Comparison of ENCODE assay signal across 10 cellular contexts in the genomic region with DNA sequence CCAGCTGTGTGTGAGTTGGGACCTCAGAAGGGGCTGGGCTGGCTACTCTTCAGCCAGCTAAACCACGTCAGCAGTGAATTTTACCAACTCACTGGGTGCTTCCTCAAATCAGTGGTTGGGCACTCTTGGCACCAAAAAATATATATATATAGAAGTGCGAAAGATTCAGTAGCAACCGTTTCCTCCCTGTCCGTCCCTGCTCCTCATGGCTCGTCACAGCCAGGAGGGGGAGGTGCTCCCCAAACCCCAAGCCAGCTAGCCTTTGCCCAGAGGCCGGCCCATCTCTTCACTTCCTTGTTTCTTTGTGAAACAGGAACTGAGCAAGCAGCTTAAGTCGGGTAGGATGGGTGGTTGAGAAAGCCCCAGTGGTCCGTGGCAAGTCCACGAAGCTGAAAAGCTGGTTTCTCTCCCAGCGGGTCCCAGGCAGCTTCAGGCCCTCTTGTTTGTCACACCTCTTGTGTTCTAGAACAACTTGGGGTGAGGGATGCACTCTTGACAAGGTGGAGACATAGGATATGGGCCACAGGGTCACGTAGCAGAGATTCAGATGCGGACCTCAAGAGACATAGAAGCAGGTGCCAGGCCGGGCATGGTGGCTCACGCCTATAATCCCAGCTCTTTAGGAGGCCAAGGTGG. TPM values are rescaled to one million over a fixed set of nuclear protein-coding genes. Genes with fewer than 3 reads are reported as not detected.
A peak's percentile ranks its signal among the peaks of the same experiment; 100 is the strongest.
DNase-seq lines count a peak whose midpoint lies in the region; ATAC-seq and TF ChIP-seq lines count a peak whose summit lies in the region.
"Had no signal": no experiment of that assay in that cellular context is flagged by ENCODE, and none has a peak within 500 bp of the region (broad histone marks: within the 10 kb centered on the region; RNA-seq: fewer than 3 reads in every experiment).

No MANE protein-coding gene starts in this region.

- H3K4me3 ChIP-seq in effector memory CD4-positive, alpha-beta T cell (ENCODE audit: insufficient read depth, low read depth, low read length, poor library complexity, severe bottlenecking): no peak overlapping the region
- H3K4me3 ChIP-seq in spleen: peak overlapping the region in 1 of 8 donors; percentile 43

- peak; percentile 83 for ATAC-seq in GM18873 (IDR thresholded peaks at IDR 0.05; ENCODE audit: low FRiP score, unreplicated experiment)
- peak; percentile 71 for ATAC-seq in HG02678 (IDR thresholded peaks at IDR 0.05; ENCODE audit: unreplicated experiment)
- ATAC-seq: Panc1 had no signal

- H3K4me1 Mint-ChIP-seq in HFFc6 (ENCODE audit: low read depth): no peaks in the 10 kb centered on the region

- intact Hi-C loops in spleen (cut with DNase I; ENCODE audit: low total_unique reads): no loop called here

- H3K27ac ChIP-seq in effector memory CD4-positive, alpha-beta T cell (ENCODE audit: insufficient read depth, low read length, poor library complexity, severe bottlenecking): peak overlapping the region; percentile 51
- peak overlapping the region; percentile 51 to 97 (median 88) for H3K27ac ChIP-seq in spleen

- no peaks in the 10 kb centered on the region for H3K9me3 ChIP-seq in effector memory CD4-positive, alpha-beta T cell (ENCODE audit: control insufficient read depth, low read length)
- H3K9me3 ChIP-seq in spleen: no peaks in the 10 kb centered on the region

- H3K4me1 ChIP-seq in effector memory CD4-positive, alpha-beta T cell (ENCODE audit: control insufficient read depth, insufficient read depth, low read length, poor library complexity, severe bottlenecking): peaks cover 78% of the 10 kb centered on the region
- peaks cover 25 to 100% (median 78%) of the 10 kb centered on the region in 6 donors for H3K4me1 ChIP-seq in spleen

- H3K27me3 Mint-ChIP-seq in HFFc6 (ENCODE audit: insufficient read depth): peaks cover 6% of the 10 kb centered on the region

- no peak overlapping the region for H3K27ac Mint-ChIP-seq in HFFc6

- TF ChIP-seq POLR2A in spleen (IDR thresholded peaks at IDR 0.05): no peak

- TF ChIP-seq CTCF in spleen (IDR thresholded peaks at IDR 0.05 in 8 of 11, conservative IDR thresholded peaks at IDR 0.05 in 3 of 11) (peak in 2 of 11 experiments; percentile 17 to 18), HFFc6 (IDR thresholded peaks at IDR 0.05) (no peak)

- no peaks in the 10 kb centered on the region for H3K36me3 Mint-ChIP-seq in HFFc6 (ENCODE audit: low read depth)

- DNase-seq in NOMO-1 treated with DMSO at 0.1 percent for 48 hours (lab: John Stamatoyannopoulos, UW; ENCODE audit: unreplicated experiment) (peak; percentile 99), spleen (peak; percentile 96), EL (no peak), HFFc6 (no peak), NCI-H1417 (lab: John Stamatoyannopoulos, UW) (no peak)
- peak in 1 of 3 donors; percentile 34 for DNase-seq in effector memory CD4-positive, alpha-beta T cell

- no peaks in the 10 kb centered on the region for H3K36me3 ChIP-seq in effector memory CD4-positive, alpha-beta T cell (ENCODE audit: control insufficient read depth, insufficient read depth, low read length)
- H3K36me3 ChIP-seq in spleen: no peaks in the 10 kb centered on the region

- whole genome bisulfite sequencing in spleen, 5 donors: 22 to 56% (median 31%) methylated on average over 11 to 14 of the region's 14 CpGs

- no peaks in the 10 kb centered on the region for H3K27me3 ChIP-seq in effector memory CD4-positive, alpha-beta T cell (replicated peaks; ENCODE audit: control insufficient read depth, insufficient read depth, low read length, poor library complexity, severe bottlenecking)
- no peaks in the 10 kb centered on the region for H3K27me3 ChIP-seq in spleen (replicated peaks in 1 of 7)

- no peaks in the 10 kb centered on the region for H3K9me3 Mint-ChIP-seq in HFFc6

- no peak overlapping the region for H3K4me3 Mint-ChIP-seq in HFFc6

RNA-seq across cellular contexts. Expression of a gene that starts 6.8 kb away (rescaled TPM):
- 100 to 1,000 TPM; 126 to 204 (median 147) TPM for total RNA-seq in spleen
- 100 to 1,000 TPM; 111 to 142 (median 138) TPM for polyA plus RNA-seq in spleen
- not detected for total RNA-seq in HFFc6 (2021; fragmentation: NEBNext Ultra II Directional; extraction: Animal tissue kit (Norgen Biotek cat#: 25700))
- total RNA-seq: epithelial cell of proximal tubule had no signal

RNA-seq across cellular contexts. Expression of a gene that starts 34.1 kb away (rescaled TPM):
- under 1 TPM; 0.09 to 0.74 (median 0.20) TPM for total RNA-seq in spleen
- under 1 TPM; 0.13 to 0.46 (median 0.22) TPM for polyA plus RNA-seq in spleen
- total RNA-seq in HFFc6 (2021; fragmentation: NEBNext Ultra II Directional; extraction: Animal tissue kit (Norgen Biotek cat#: 25700)): not detected
- total RNA-seq: epithelial cell of proximal tubule had no signal

Comparison
In these comparisons a context has a peak if more than half of its experiments do, and no peak if none do; other contexts are left out.
1. DNase-seq: peak in NOMO-1 treated with DMSO at 0.1 percent for 48 hours (single experiment) and spleen (single experiment); none in EL (single experiment), HFFc6 (single experiment) and NCI-H1417 (0 of 3).
2. RNA of a gene that starts 6.8 kb away (total RNA-seq): 126 to 204 TPM in spleen; not detected in HFFc6; every median in the first group is over 100 times any median in the second.